Comparison of ENCODE assay signal across 8 cellular contexts in genomic region chr15:40098489-40099261, GRCh38. TPM values are rescaled to one million over a fixed set of nuclear protein-coding genes. Genes with fewer than 3 reads are reported as not detected.
DNase-seq lines count a peak whose midpoint lies in the region; ATAC-seq, FAIRE-seq and TF ChIP-seq lines count a peak whose summit lies in the region.

No MANE protein-coding gene starts in this region.

- H4K20me1 ChIP-seq in Karpas-422 (ENCODE audit: insufficient read depth, low read depth, low read length), result no peaks in the 10 kb centered on the region

- H3K4me3 ChIP-seq in Karpas-422 (ENCODE audit: low read length) (peak overlapping the region; percentile 41; the same call in 1 of the 2 replicates), pancreas (no peak overlapping the region), upper lobe of right lung (peak overlapping the region; percentile 19)

- no peaks in the 10 kb centered on the region for H3K79me2 ChIP-seq in Karpas-422 (ENCODE audit: low read length)

- H3K27ac ChIP-seq in Karpas-422 (ENCODE audit: low read length) (no peak overlapping the region), pancreas (peak overlapping the region; percentile 74 to 95 (median 89)), upper lobe of right lung (peak overlapping the region; percentile 91)

- peak; percentile 79 for DNase-seq in GDM1 (lab: John Stamatoyannopoulos, UW)
- DNase-seq in H54 (ENCODE audit: insufficient read length, low spot score), result peak; percentile 93
- DNase-seq in Karpas-422, result peak; percentile 80
- peak; percentile 100 for DNase-seq in RPMI7951 (ENCODE audit: low read depth)
- DNase-seq in activated gamma-delta T cell treated with anti-CD3 and anti-CD28 coated beads, Interleukin-2, amount 50 U/mL, for 16 hours (ENCODE audit: low read depth), result peak; percentile 62
- DNase-seq in germinal center (ENCODE audit: low spot score), result peak; percentile 88
- peak; percentile 77 to 92 (median 82) for DNase-seq in pancreas
- DNase-seq in upper lobe of right lung, result peak; percentile 83

- FAIRE-seq in H54 (lab: Jason Lieb, UNC) (peak; percentile 52), pancreas (lab: Jason Lieb, UNC) (no peak)

- H3K9me2 ChIP-seq in Karpas-422 (replicated peaks; ENCODE audit: insufficient read depth, low read length), result no peaks in the 10 kb centered on the region

- peak overlapping the region; percentile 47 for H3K9ac ChIP-seq in Karpas-422 (ENCODE audit: low read length)

- 0 out of 2 replicates have a peak overlapping the region, but pooled peaks have one; percentile 23 for H2AFZ ChIP-seq in Karpas-422 (ENCODE audit: low read length)

- no peaks in the 10 kb centered on the region for H3K27me3 ChIP-seq in Karpas-422 (ENCODE audit: low read length)
- no peaks in the 10 kb centered on the region for H3K27me3 ChIP-seq in pancreas
- no peaks in the 10 kb centered on the region for H3K27me3 ChIP-seq in upper lobe of right lung

- TF ChIP-seq CTCF in pancreas (IDR thresholded peaks at IDR 0.05), result no peak
- no peak for TF ChIP-seq CTCF in upper lobe of right lung (IDR thresholded peaks at IDR 0.05)

- intact Hi-C loops in pancreas (cut with DNase I), result no loop called here
- intact Hi-C loops in upper lobe of right lung (cut with DNase I), result no loop called here

- no peaks in the 10 kb centered on the region for H3K36me3 ChIP-seq in Karpas-422 (ENCODE audit: insufficient read depth, low read length)
- no peaks in the 10 kb centered on the region for H3K36me3 ChIP-seq in pancreas
- no peaks in the 10 kb centered on the region for H3K36me3 ChIP-seq in upper lobe of right lung

- no peak for TF ChIP-seq POLR2A in H54 (IDR thresholded peaks at IDR 0.05; ENCODE audit: low read depth, low read length)

- WGBS in pancreas, 2 donors, result 9 to 14% methylated on average over 12 of the region's 12 CpGs

- ATAC-seq in pancreas (peak; percentile 71 to 86 (median 80)), upper lobe of right lung (peak; percentile 88)

- H3K4me2 ChIP-seq in Karpas-422 (ENCODE audit: low read depth, low read length, poor library complexity, severe bottlenecking), result peak overlapping the region; percentile 69

- H3K9me3 ChIP-seq in Karpas-422 (ENCODE audit: low read length) (no peaks in the 10 kb centered on the region), pancreas (no peaks in the 10 kb centered on the region), upper lobe of right lung (no peaks in the 10 kb centered on the region)

- H3K4me1 ChIP-seq in Karpas-422 (ENCODE audit: low read length) (peaks cover 64% of the 10 kb centered on the region), pancreas (peaks cover 69 to 75% (median 72%) of the 10 kb centered on the region in 3 donors), upper lobe of right lung (peaks cover 96% of the 10 kb centered on the region)

RNA-seq across cellular contexts. Expression of gene BMF, which starts 10.0 kb away (rescaled TPM):
- total RNA-seq in Karpas-422 (2014; rRNA removed; shearing (Covaris generic); ENCODE audit: low replicate concordance), result 3.0 and 5.4 TPM in 2 replicates
- 13.8 and 13.9 TPM in 2 replicates for total RNA-seq in RPMI7951 (2014; rRNA removed; shearing (Covaris generic))
- total RNA-seq in pancreas, result 10 to 100 TPM in 3 of 6 donors, 1 to 10 TPM in 3; 4.1 to 25.9 (median 8.5) TPM
- polyA plus RNA-seq in pancreas, result 1 to 10 TPM; 4.3 to 4.8 TPM
- total RNA-seq in upper lobe of right lung, result 15.4 TPM

RNA-seq across cellular contexts. Expression of gene SRP14, which starts 59.7 kb away (rescaled TPM):
- 232 and 427 TPM in 2 replicates for total RNA-seq in Karpas-422 (2014; rRNA removed; shearing (Covaris generic); ENCODE audit: low replicate concordance)
- total RNA-seq in RPMI7951 (2014; rRNA removed; shearing (Covaris generic)), result 404 and 461 TPM in 2 replicates
- total RNA-seq in pancreas (10 to 100 TPM; 42.7 to 78.6 (median 53.1) TPM), upper lobe of right lung (132 TPM)
- 100 to 1,000 TPM; 155 to 198 TPM for polyA plus RNA-seq in pancreas

Comparison
In these comparisons a context has a peak if more than half of its experiments do, and no peak if none do; other contexts are left out.
1. H3K4me3 ChIP-seq: peak in Karpas-422 (single experiment) and upper lobe of right lung (single experiment); none in pancreas (0 of 4).
2. Peak in every context shown above with its lines, with median percentiles within 50 percentile points of each other: DNase-seq.